ENCODE assay signal across 15 cellular contexts in genomic region chr7:76984785-76985136, GRCh38. TPM values are rescaled to one million over a fixed set of nuclear protein-coding genes. Genes with fewer than 3 reads are reported as not detected.
DNase-seq lines count a peak whose midpoint lies in the region; ATAC-seq and TF ChIP-seq lines count a peak whose summit lies in the region.
"Not testable (repeated sequence)": the region's sequence is repeated elsewhere in the genome, so short reads cannot be mapped to it uniquely, and the experiment has no call there.
"Had no signal": no experiment of that assay in that cellular context is flagged by ENCODE, and none has a peak within 500 bp of the region (broad histone marks: within the 10 kb centered on the region; RNA-seq: fewer than 3 reads in every experiment).

No MANE protein-coding gene starts in this region.

- H3K36me3 Mint-ChIP-seq in activated naive CD8-positive, alpha-beta T cell, result not testable (repeated sequence)

- not testable (repeated sequence) for H3K27me3 Mint-ChIP-seq in activated naive CD8-positive, alpha-beta T cell

- not testable (repeated sequence) for H3K79me2 ChIP-seq in DND-41 (ENCODE audit: insufficient read depth, low read length)

- H3K27me3 ChIP-seq in DND-41 (ENCODE audit: insufficient read depth, low read length, poor library complexity); lower lobe of right lung (ENCODE audit: low read depth): not testable (repeated sequence)

- not testable (repeated sequence) for H3K4me1 Mint-ChIP-seq in activated naive CD8-positive, alpha-beta T cell (ENCODE audit: low read depth)

- H3K4me1 ChIP-seq in DND-41 (ENCODE audit: insufficient read depth, low read length), result peaks cover 12% of the 10 kb centered on the region
- H3K4me1 ChIP-seq in lower lobe of right lung, result not testable (repeated sequence)

- peak overlapping the region; percentile 10 for H3K27ac Mint-ChIP-seq in activated naive CD8-positive, alpha-beta T cell

- not testable (repeated sequence) for DNase-seq in DND-41, lower lobe of right lung

- not testable (repeated sequence) for H3K9me3 Mint-ChIP-seq in activated naive CD8-positive, alpha-beta T cell (ENCODE audit: low read depth)

- not testable (repeated sequence) for H2AFZ ChIP-seq in DND-41 (ENCODE audit: low read depth, low read length)

- H3K36me3 ChIP-seq in DND-41 (ENCODE audit: insufficient read depth, low read length), result peaks cover 15% of the 10 kb centered on the region
- H3K36me3 ChIP-seq in lower lobe of right lung, result peaks cover 21% of the 10 kb centered on the region

- H3K4me3 ChIP-seq in DND-41 (ENCODE audit: low read depth in 1 of 2, low read length in 2 of 2); lower lobe of right lung: not testable (repeated sequence)

- TF ChIP-seq CTCF in DND-41 (IDR thresholded peaks at IDR 0.05; ENCODE audit: borderline replicate concordance, extremely low read depth, low read length, poor library complexity, severe bottlenecking); lower lobe of right lung (IDR thresholded peaks at IDR 0.05): not testable (repeated sequence)

- H3K4me2 ChIP-seq in DND-41 (ENCODE audit: insufficient read depth, low read length), result not testable (repeated sequence)

- not testable (repeated sequence) for H3K9me3 ChIP-seq in DND-41 (ENCODE audit: insufficient read depth, low read length, severe bottlenecking); lower lobe of right lung

- H3K27ac ChIP-seq in DND-41 (ENCODE audit: low read length); lower lobe of right lung: not testable (repeated sequence)

- peak; percentile 94 for ATAC-seq in DND-41 (ENCODE audit: insufficient read depth, low read depth)
- ATAC-seq in GM18909 (IDR thresholded peaks at IDR 0.05; ENCODE audit: poor library complexity, unreplicated experiment), result peak; percentile 97
- ATAC-seq in GM21381 (IDR thresholded peaks at IDR 0.05; ENCODE audit: unreplicated experiment), result peak; percentile 95
- peak; percentile 96 for ATAC-seq in HG02642 (IDR thresholded peaks at IDR 0.05; ENCODE audit: poor library complexity, unreplicated experiment)
- ATAC-seq in HG03066 (IDR thresholded peaks at IDR 0.05; ENCODE audit: low read depth, unreplicated experiment), result peak; percentile 98
- ATAC-seq in HG03520 (IDR thresholded peaks at IDR 0.05; ENCODE audit: unreplicated experiment), result peak; percentile 99
- ATAC-seq in lower lobe of right lung, result peak; percentile 31 to 37

- not testable (repeated sequence) for H4K20me1 ChIP-seq in DND-41 (ENCODE audit: insufficient read depth, low read length)

- not testable (repeated sequence) for H3K4me3 Mint-ChIP-seq in activated naive CD8-positive, alpha-beta T cell

- intact Hi-C loops in lower lobe of right lung (cut with DNase I), result not testable (repeated sequence)

- not testable (repeated sequence) for H3K9ac ChIP-seq in DND-41 (ENCODE audit: low read depth, low read length)

RNA-seq across cellular contexts. Expression of gene SPDYE17, which starts 47.4 kb away (rescaled TPM):
- not detected for total RNA-seq in lower lobe of right lung
- total RNA-seq: glomerular endothelial cell, lung microvascular endothelial cell, OCI-LY7, psoas muscle, SJCRH30, stomach, urinary bladder had no signal

Comparison
In these comparisons a context has a peak if more than half of its experiments do, and no peak if none do; other contexts are left out.
1. ATAC-seq: peak in every context shown above with its lines; median percentile 99 in HG03520; 98 in HG03066; 97 in GM18909; 96 in HG02642; 95 in GM21381; 94 in DND-41; 34 in lower lobe of right lung.